In genomic region chr21:32476661-32477423, GRCh38 we compare ENCODE assay signal across 15 cellular contexts.
"Had no signal": no experiment of that assay in that cellular context is flagged by ENCODE, and none has a peak within 500 bp of the region (broad histone marks: within the 10 kb centered on the region; RNA-seq: fewer than 3 reads in every experiment).

No MANE protein-coding gene starts in this region.

- H3K9me3 ChIP-seq: neutrophil, right lobe of liver had no signal

- H3K4me3 ChIP-seq: dorsolateral prefrontal cortex, right lobe of liver had no signal

- H3K4me1 ChIP-seq: foreskin keratinocyte had no signal

- H3K27me3 ChIP-seq: brain microvascular endothelial cell, dorsolateral prefrontal cortex, foreskin keratinocyte, neutrophil, right lobe of liver had no signal

- H3K36me3 ChIP-seq: brain microvascular endothelial cell, neutrophil, right lobe of liver had no signal

- H3K27ac ChIP-seq: brain microvascular endothelial cell, dorsolateral prefrontal cortex, foreskin keratinocyte, neutrophil, right lobe of liver had no signal

- ATAC-seq: left ventricle myocardium superior, SK-N-SH treated with all-trans-retinoic acid at 6 μM for 48 hours had no signal

- DNase-seq: activated CD4-positive, alpha-beta T cell treated with anti-CD3 and anti-CD28 coated beads, Interleukin-2, amount 10 ng/mL, durations not matched to agents 7 days and 5 days; activated CD4-positive, CD25-positive, alpha-beta regulatory T cell; activated gamma-delta T cell; activated T-cell treated with anti-CD3 and anti-CD28 coated beads, Interleukin-2, amount 50 U/mL, for 1 hour; amygdala; brain microvascular endothelial cell; foreskin keratinocyte; islet precursor cell; left ventricle myocardium superior; right lobe of liver; stimulated activated CD4-positive, alpha-beta T cell treated with anti-CD3 and anti-CD28 coated beads, Interleukin-1b, Interleukin-23, amount 100 ng/mL, for 48 hours; stimulated activated naive CD4-positive, alpha-beta T cell had no signal
